In the genomic region with DNA sequence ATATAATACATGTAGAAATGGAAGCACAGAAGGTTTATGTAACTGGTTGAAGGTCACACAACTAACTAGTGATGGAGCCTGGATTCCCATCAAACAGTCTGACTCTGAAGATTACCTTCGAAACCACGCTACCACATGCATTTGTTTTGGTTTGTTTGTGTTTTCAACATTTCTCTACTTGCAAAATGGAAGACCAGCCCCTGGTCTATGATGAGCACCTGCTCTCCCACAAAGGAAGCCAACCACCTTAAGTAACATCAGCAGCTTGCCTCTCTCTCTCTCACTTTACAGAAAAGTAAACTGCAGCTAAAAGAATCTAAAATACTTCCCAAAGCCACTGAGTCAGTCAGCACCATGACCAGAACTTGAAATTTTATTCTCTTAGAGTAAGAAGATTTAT, we compare ENCODE assay signal across 24 cellular contexts.
DNase-seq lines count a peak whose midpoint lies in the region; ATAC-seq, FAIRE-seq and TF ChIP-seq lines count a peak whose summit lies in the region.
"Had no signal": no experiment of that assay in that cellular context is flagged by ENCODE, and none has a peak within 500 bp of the region (broad histone marks: within the 10 kb centered on the region; RNA-seq: fewer than 3 reads in every experiment).

No MANE protein-coding gene starts in this region.

- H2AFZ ChIP-seq in Loucy (ENCODE audit: low read length), result 0 out of 2 replicates have a peak overlapping the region, but pooled peaks have one; percentile 29
- H2AFZ ChIP-seq in astrocyte (ENCODE audit: low read depth, low read length), result no peak overlapping the region
- H2AFZ ChIP-seq: GM23338 had no signal

- H3K27me3 Mint-ChIP-seq in astrocyte (ENCODE audit: low read depth, unreplicated experiment), result peaks cover 5% of the 10 kb centered on the region

- no peaks in the 10 kb centered on the region for H3K27me3 ChIP-seq in Loucy (ENCODE audit: insufficient read depth, low read length, poor library complexity, severe bottlenecking)
- no peaks in the 10 kb centered on the region for H3K27me3 ChIP-seq in astrocyte (ENCODE audit: insufficient read depth, low read length)
- H3K27me3 ChIP-seq: BE2C; BLaER1 treated with 17β-estradiol and CSF1 and Interleukin-3, amounts not matched to agents 10 nM and 100 nM had no signal

- H4K20me1 ChIP-seq in Loucy (ENCODE audit: insufficient read depth, low read length, poor library complexity, severe bottlenecking), result no peaks in the 10 kb centered on the region
- no peaks in the 10 kb centered on the region for H4K20me1 ChIP-seq in astrocyte (ENCODE audit: insufficient read depth, low read length)
- H4K20me1 ChIP-seq: BLaER1 treated with 17β-estradiol and CSF1 and Interleukin-3, amounts not matched to agents 10 nM and 100 nM had no signal

- no peak overlapping the region for H3K4me3 Mint-ChIP-seq in astrocyte (ENCODE audit: unreplicated experiment)
- H3K4me3 Mint-ChIP-seq: CD14-positive monocyte; CD4-positive, alpha-beta T cell; CD8-positive, alpha-beta memory T cell; GM23338; H9 had no signal

- H3K4me1 ChIP-seq in Loucy (ENCODE audit: insufficient read depth, low read length, poor library complexity, severe bottlenecking) (no peaks in the 10 kb centered on the region), astrocyte (ENCODE audit: insufficient read depth, low read length) (no peaks in the 10 kb centered on the region)
- H3K4me1 ChIP-seq: A549, BE2C had no signal

- no peaks in the 10 kb centered on the region for H3K9me3 Mint-ChIP-seq in astrocyte (ENCODE audit: unreplicated experiment)
- H3K9me3 Mint-ChIP-seq: CD4-positive, alpha-beta T cell; GM23338; H9 had no signal

- FAIRE-seq in astrocyte (lab: Jason Lieb, UNC), result no peak
- FAIRE-seq: A549, D721Med, GM12892 had no signal

- H3K27ac Mint-ChIP-seq in astrocyte (ENCODE audit: unreplicated experiment), result no peak overlapping the region
- H3K27ac Mint-ChIP-seq: CD14-positive monocyte; CD4-positive, alpha-beta T cell; CD8-positive, alpha-beta memory T cell; GM23338; H9 had no signal

- H3K4me3 ChIP-seq in Loucy (ENCODE audit: low read length, poor library complexity, severe bottlenecking) (no peak overlapping the region), astrocyte (ENCODE audit: insufficient read depth, low read depth, low read length) (no peak overlapping the region)
- H3K4me3 ChIP-seq: A549; BLaER1 treated with 17β-estradiol and CSF1 and Interleukin-3, amounts not matched to agents 10 nM and 100 nM; GM23338 had no signal

- TF ChIP-seq CTCF in Loucy (conservative IDR thresholded peaks at IDR 0.05; ENCODE audit: low read length) (no peak), astrocyte (IDR thresholded peaks at IDR 0.05; ENCODE audit: insufficient read depth, low read depth, low read length) (no peak)

- DNase-seq in astrocyte (ENCODE audit: low read depth) (peak; percentile 34), NCI-H526 treated with DMSO at 0.1 percent for 48 hours (lab: John Stamatoyannopoulos, UW) (no peak), pons (ENCODE audit: low spot score) (no peak)
- DNase-seq: 8988T; ACHN; AML-193; BE2C; CD4-positive, alpha-beta T cell; CD8-positive, alpha-beta memory T cell; DMS 273 treated with DMSO at 0.1 percent for 48 hours; DMS79; EL; GDM1; H9 had no signal

- H3K36me3 ChIP-seq in Loucy (ENCODE audit: insufficient read depth, low read length) (no peaks in the 10 kb centered on the region), astrocyte (ENCODE audit: insufficient read depth, low read length) (no peaks in the 10 kb centered on the region)
- H3K36me3 ChIP-seq: BE2C had no signal

- H3K9me3 ChIP-seq in Loucy (ENCODE audit: insufficient read depth, low read depth, low read length), result no peaks in the 10 kb centered on the region
- H3K9me3 ChIP-seq in astrocyte (ENCODE audit: insufficient read depth, low read depth, low read length), result no peaks in the 10 kb centered on the region
- H3K9me3 ChIP-seq: A549, BE2C had no signal

- H3K9me2 ChIP-seq in Loucy (replicated peaks; ENCODE audit: low read depth, low read length), result no peaks in the 10 kb centered on the region

- no peak overlapping the region for H3K27ac ChIP-seq in astrocyte (ENCODE audit: low read depth, low read length)
- H3K27ac ChIP-seq: A549; BLaER1 treated with 17β-estradiol and CSF1 and Interleukin-3, amounts not matched to agents 10 nM and 100 nM had no signal

- H3F3A ChIP-seq in Loucy (ENCODE audit: low read depth), result no peaks in the 10 kb centered on the region

- H3K36me3 Mint-ChIP-seq in astrocyte (ENCODE audit: low read depth, unreplicated experiment), result no peaks in the 10 kb centered on the region
- H3K36me3 Mint-ChIP-seq: CD14-positive monocyte; CD8-positive, alpha-beta memory T cell had no signal

- no peak overlapping the region for H3K4me2 ChIP-seq in Loucy (ENCODE audit: low read depth, low read length, poor library complexity, severe bottlenecking)
- no peak overlapping the region for H3K4me2 ChIP-seq in astrocyte (ENCODE audit: low read length)
- H3K4me2 ChIP-seq: A549; BLaER1 treated with 17β-estradiol and CSF1 and Interleukin-3, amounts not matched to agents 10 nM and 100 nM; GM23338 had no signal

- no peak overlapping the region for H3K9ac ChIP-seq in Loucy (ENCODE audit: low read depth, low read length, poor library complexity, severe bottlenecking)
- H3K9ac ChIP-seq in astrocyte (ENCODE audit: low read length), result no peak overlapping the region
- H3K9ac ChIP-seq: BLaER1 treated with 17β-estradiol and CSF1 and Interleukin-3, amounts not matched to agents 10 nM and 100 nM had no signal

- no peaks in the 10 kb centered on the region for H3K79me2 ChIP-seq in Loucy (ENCODE audit: insufficient read depth, low read length)
- no peaks in the 10 kb centered on the region for H3K79me2 ChIP-seq in astrocyte (ENCODE audit: insufficient read depth, low read length)

- no peaks in the 10 kb centered on the region for H3K4me1 Mint-ChIP-seq in astrocyte (ENCODE audit: low read depth, unreplicated experiment)
- H3K4me1 Mint-ChIP-seq: CD14-positive monocyte, H9 had no signal

- ATAC-seq in HG03280 (IDR thresholded peaks at IDR 0.05; ENCODE audit: unreplicated experiment) (peak; percentile 48), GM21528 (IDR thresholded peaks at IDR 0.05; ENCODE audit: low FRiP score, unreplicated experiment) (no peak)
- ATAC-seq: A549, GM23338, HCT116 had no signal
